1 cellular context compared by ENCODE assay signal in genomic region chr1:169485427-169486280, GRCh38.
A peak's percentile ranks its signal among the peaks of the same experiment; 100 is the strongest.
TF ChIP-seq lines count a peak whose summit lies in the region.

Gene SLC19A2 (minus strand): TSS chr1:169485944. CDS start chr1:169485766, 178 bp downstream.

TF ChIP-seq in K562, 482 proteins besides CTCF, POLR2A, EP300 and RAD21 (continued from another document and continues in another):
- TF ChIP-seq RERE (CRISPR knock-in tag; IDR thresholded peaks at IDR 0.05; ENCODE audit: borderline replicate concordance) (peak; percentile 26; the same call in 1 of the 2 replicates), HNRNPH1 (optimal IDR thresholded peaks at IDR 0.05; ENCODE audit: low read depth, low read length) (no peak), ZNF408 (CRISPR knock-in tag; IDR thresholded peaks at IDR 0.05; ENCODE audit: low read depth) (no peak), ZNF324 (CRISPR knock-in tag; IDR thresholded peaks at IDR 0.05) (no peak), CCAR2 (IDR thresholded peaks at IDR 0.05; ENCODE audit: low read depth, low read length) (no peak), SNIP1 (IDR thresholded peaks at IDR 0.05; ENCODE audit: low read depth) (no peak), NR2C1 (IDR thresholded peaks at IDR 0.05) (0 out of 2 replicates have a peak, but pooled peaks have one; percentile 30), NR2C1 (tag; IDR thresholded peaks at IDR 0.05) (peak; percentile 17; the same call in 1 of the 2 replicates), MEF2A (IDR thresholded peaks at IDR 0.05; ENCODE audit: control insufficient read depth, low read depth, low read length) (no peak), MAZ (CRISPR knock-in tag; conservative IDR thresholded peaks at IDR 0.05 in 1 of 2, IDR thresholded peaks at IDR 0.05 in 1 of 2) (peak; percentile 67 to 79), E2F4 (CRISPR knock-in tag; IDR thresholded peaks at IDR 0.05; ENCODE audit: low read depth) (peak; percentile 72; the same call in 1 of the 2 replicates), ZNF282 (CRISPR knock-in tag; IDR thresholded peaks at IDR 0.05) (no peak), ZNF263 (CRISPR knock-in tag; IDR thresholded peaks at IDR 0.05; ENCODE audit: borderline replicate concordance) (no peak), ZBTB43 (CRISPR knock-in tag; IDR thresholded peaks at IDR 0.05) (peak; percentile 87; the same call in 1 of the 2 replicates), NFXL1 (CRISPR knock-in tag; IDR thresholded peaks at IDR 0.05) (no peak), ETV5 (CRISPR knock-in tag; IDR thresholded peaks at IDR 0.05; ENCODE audit: low read depth) (no peak; the same call in 1 of the 2 replicates), CBFA2T3 (IDR thresholded peaks at IDR 0.05) (no peak), DLX4 (CRISPR knock-in tag; IDR thresholded peaks at IDR 0.05) (no peak), CREM (IDR thresholded peaks at IDR 0.05; ENCODE audit: low read depth) (peak; percentile 94), MLX (CRISPR knock-in tag; conservative IDR thresholded peaks at IDR 0.05) (0 out of 4 replicates have a peak, but pooled peaks of 1 of the 2 experiments have one; percentile 60), FOXJ3 (CRISPR knock-in tag; IDR thresholded peaks at IDR 0.05) (no peak), HDAC8 (tag; IDR thresholded peaks at IDR 0.05) (no peak), MTA1 (IDR thresholded peaks at IDR 0.05; ENCODE audit: borderline replicate concordance) (no peak), CSDE1 (IDR thresholded peaks at IDR 0.05) (no peak), SP1 (CRISPR knock-in tag; IDR thresholded peaks at IDR 0.05) (peak; percentile 78), NBN (IDR thresholded peaks at IDR 0.05; ENCODE audit: low read depth) (no peak; the same call in 1 of the 2 replicates), CBX5 (IDR thresholded peaks at IDR 0.05; ENCODE audit: borderline replicate concordance, low read depth) (peak; percentile 38), NR4A1 (CRISPR knock-in tag; IDR thresholded peaks at IDR 0.05) (0 out of 2 replicates have a peak, but pooled peaks have one; percentile 65), NR4A1 (tag; IDR thresholded peaks at IDR 0.05) (no peak), HLTF (IDR thresholded peaks at IDR 0.05) (no peak), ZNF696 (CRISPR knock-in tag; conservative IDR thresholded peaks at IDR 0.05) (no peak), ZNF764 (CRISPR knock-in tag; IDR thresholded peaks at IDR 0.05; ENCODE audit: low read depth) (no peak), ZNF384 (IDR thresholded peaks at IDR 0.05; ENCODE audit: low read depth, low read length) (0 out of 2 replicates have a peak, but pooled peaks have one; percentile 1), GTF2E2 (tag; IDR thresholded peaks at IDR 0.05) (no peak; the same call in 1 of the 2 replicates), PHF8 (IDR thresholded peaks at IDR 0.05; ENCODE audit: borderline replicate concordance, low read length) (peak; percentile 92), ERF (CRISPR knock-in tag; IDR thresholded peaks at IDR 0.05) (peak; percentile 85; the same call in 1 of the 2 replicates), DACH1 (IDR thresholded peaks at IDR 0.05; ENCODE audit: partially characterized antibody) (peak; percentile 60), ZNF785 (CRISPR knock-in tag; IDR thresholded peaks at IDR 0.05) (no peak), TEAD2 (tag; IDR thresholded peaks at IDR 0.05) (no peak), ZNF217 (CRISPR knock-in tag; IDR thresholded peaks at IDR 0.05) (no peak), ATF2 (CRISPR knock-in tag; IDR thresholded peaks at IDR 0.05) (no peak), NELFE (IDR thresholded peaks at IDR 0.05; ENCODE audit: insufficient read depth, insufficient read length) (peak; percentile 19), MLLT1 (IDR thresholded peaks at IDR 0.05) (peak; percentile 31 to 58; a peak in 2 of 4 replicates), ZBTB26 (CRISPR knock-in tag; IDR thresholded peaks at IDR 0.05) (no peak), TCF7L2 (IDR thresholded peaks at IDR 0.05; ENCODE audit: low read depth, low read length) (peak; percentile 42; the same call in 1 of the 2 replicates), NR0B1 (IDR thresholded peaks at IDR 0.05; ENCODE audit: partially characterized antibody) (no peak), PKNOX1 (IDR thresholded peaks at IDR 0.05) (peak; percentile 76), GABPA (tag; conservative IDR thresholded peaks at IDR 0.05; ENCODE audit: low read depth) (no peak; the same call in none of the 2 replicates), TAF15 (IDR thresholded peaks at IDR 0.05; ENCODE audit: low read depth, low read length) (no peak), CBFA2T2 (conservative IDR thresholded peaks at IDR 0.05) (no peak), ZNF431 (CRISPR knock-in tag; IDR thresholded peaks at IDR 0.05) (peak; percentile 11)
